In genomic region chr14:45492876-45493275, GRCh38 we compare ENCODE assay signal across 19 cellular contexts.
"Had no signal": no experiment of that assay in that cellular context is flagged by ENCODE, and none has a peak within 500 bp of the region (broad histone marks: within the 10 kb centered on the region; RNA-seq: fewer than 3 reads in every experiment).

No MANE protein-coding gene starts in this region.

- FAIRE-seq: endothelial cell of umbilical vein, keratinocyte, small intestine had no signal

- H3K27ac Mint-ChIP-seq: immature natural killer cell; naive thymus-derived CD8-positive, alpha-beta T cell had no signal

- H3K4me3 ChIP-seq: colonic mucosa, mucosa of descending colon, psoas muscle, stomach, thoracic aorta had no signal

- H3K27me3 ChIP-seq: colonic mucosa, neutrophil, stomach had no signal

- H3K36me3 ChIP-seq: colonic mucosa, neutrophil, stomach, thoracic aorta had no signal

- DNase-seq: colonic mucosa; dermis blood vessel endothelial cell; foreskin melanocyte; immature natural killer cell; mammary epithelial cell; mucosa of descending colon; naive thymus-derived CD8-positive, alpha-beta T cell; psoas muscle; retina; small intestine; stimulated activated CD4-positive, alpha-beta T cell treated with anti-CD3 and anti-CD28 coated beads, Interleukin-12 subunit alpha, Interleukin-12 subunit beta, amount 100 ng/mL, for 4 hours; stimulated activated naive CD4-positive, alpha-beta T cell; stomach; substantia nigra; trophoblast cell had no signal

- H3K4me1 Mint-ChIP-seq: immature natural killer cell; naive thymus-derived CD8-positive, alpha-beta T cell had no signal

- H3K27ac ChIP-seq: colonic mucosa, neutrophil, psoas muscle, stomach, thoracic aorta had no signal

- H3K27me3 Mint-ChIP-seq: naive thymus-derived CD8-positive, alpha-beta T cell had no signal

- H3K4me3 Mint-ChIP-seq: immature natural killer cell; naive thymus-derived CD8-positive, alpha-beta T cell had no signal

- H3K9me3 ChIP-seq: colonic mucosa, mucosa of descending colon, neutrophil, psoas muscle, stomach, thoracic aorta had no signal

- H3K36me3 Mint-ChIP-seq: immature natural killer cell; naive thymus-derived CD8-positive, alpha-beta T cell had no signal

- H3K4me1 ChIP-seq: colonic mucosa, psoas muscle, stomach had no signal

- ATAC-seq: mucosa of descending colon; naive thymus-derived CD8-positive, alpha-beta T cell had no signal
